In genomic region chr14:96267336-96267735, GRCh38 we compare ENCODE assay signal across 11 cellular contexts. TPM values are rescaled to one million over a fixed set of nuclear protein-coding genes. Genes with fewer than 3 reads are reported as not detected.
DNase-seq lines count a peak whose midpoint lies in the region; ATAC-seq and TF ChIP-seq lines count a peak whose summit lies in the region.
"Had no signal": no experiment of that assay in that cellular context is flagged by ENCODE, and none has a peak within 500 bp of the region (broad histone marks: within the 10 kb centered on the region; RNA-seq: fewer than 3 reads in every experiment).

No MANE protein-coding gene starts in this region.

- H2AK5ac ChIP-seq in mesendoderm (ENCODE audit: low read length), result no peak overlapping the region

- no peak overlapping the region for H3K23ac ChIP-seq in mesendoderm (ENCODE audit: low read length)

- H3K4me1 Mint-ChIP-seq in brain, result peaks cover 34% of the 10 kb centered on the region

- H2BK120ac ChIP-seq in mesendoderm (ENCODE audit: low read depth, low read length), result no peak overlapping the region

- H3K27me3 Mint-ChIP-seq in brain, result peaks cover 9% of the 10 kb centered on the region

- H3K36me3 Mint-ChIP-seq in brain, result peaks cover 6% of the 10 kb centered on the region
- H3K36me3 Mint-ChIP-seq: activated naive CD8-positive, alpha-beta T cell had no signal

- no peaks in the 10 kb centered on the region for H3K4me1 ChIP-seq in mesendoderm (ENCODE audit: control insufficient read depth, low read depth, low read length)

- ATAC-seq in HG03571 (IDR thresholded peaks at IDR 0.05; ENCODE audit: unreplicated experiment) (no peak), HG02571 (IDR thresholded peaks at IDR 0.05; ENCODE audit: unreplicated experiment) (no peak)

- H3K9me3 Mint-ChIP-seq in brain, result peaks cover 9 to 18% (median 14%) of the 10 kb centered on the region in 5 experiments

- no peak overlapping the region for H3K18ac ChIP-seq in mesendoderm (ENCODE audit: low read length)

- no peak overlapping the region for H4K5ac ChIP-seq in mesendoderm (ENCODE audit: low read length)

- H3K4me3 ChIP-seq in mesendoderm (ENCODE audit: low read length), result no peak overlapping the region

- TF ChIP-seq CTCF in brain (conservative IDR thresholded peaks at IDR 0.05), result no peak

- no peak overlapping the region for H2BK15ac ChIP-seq in mesendoderm (replicated peaks; ENCODE audit: low read depth)

- no peaks in the 10 kb centered on the region for H3K79me2 ChIP-seq in mesendoderm (ENCODE audit: control insufficient read depth, insufficient read depth, low read length)

- H2BK5ac ChIP-seq in mesendoderm (ENCODE audit: low read length), result no peak overlapping the region

- no peak overlapping the region for H3K56ac ChIP-seq in mesendoderm (ENCODE audit: low read length)

- no peak overlapping the region for H3K4ac ChIP-seq in mesendoderm (ENCODE audit: low read depth, low read length)

- no peaks in the 10 kb centered on the region for H3K27me3 ChIP-seq in mesendoderm (ENCODE audit: insufficient read depth, low read length, poor library complexity)

- no peak overlapping the region for H4K8ac ChIP-seq in mesendoderm (ENCODE audit: low read depth, low read length)

- H3K4me3 Mint-ChIP-seq in brain, result peak overlapping the region in 1 of 5 experiments; percentile 41
- H3K4me3 Mint-ChIP-seq: activated naive CD8-positive, alpha-beta T cell had no signal

- H3K36me3 ChIP-seq in mesendoderm (ENCODE audit: control insufficient read depth, insufficient read depth, low read length), result no peaks in the 10 kb centered on the region

- no peaks in the 10 kb centered on the region for H3K79me1 ChIP-seq in mesendoderm (ENCODE audit: low read length)

- no peak overlapping the region for H3K4me2 ChIP-seq in mesendoderm (ENCODE audit: low read length)

- no peak overlapping the region for H3K9ac ChIP-seq in mesendoderm (ENCODE audit: low read length)

- H3K27ac Mint-ChIP-seq in brain, result peak overlapping the region in 3 of 5 experiments; percentile 21 to 75 (median 42)
- H3K27ac Mint-ChIP-seq: activated naive CD8-positive, alpha-beta T cell had no signal

- WGBS in mesendoderm (ENCODE audit: extremely low coverage, insufficient coverage, low lambda C conversion rate), result no CpG with 5 or more reads among the region's 3 CpGs

- DNase-seq in DMS153 (lab: John Stamatoyannopoulos, UW) (peak; percentile 38), NCI-H1694 treated with DMSO at 0.1 percent for 48 hours (lab: John Stamatoyannopoulos, UW) (peak; percentile 96), mesendoderm (peak; percentile 25), D341Med (ENCODE audit: low spot score) (no peak), T-helper 2 cell (no peak)
- DNase-seq: head of caudate nucleus, NCI-H2081 treated with DMSO at 0.1 percent for 48 hours had no signal

- H3K27ac ChIP-seq in mesendoderm (ENCODE audit: low read depth, low read length), result no peak overlapping the region

RNA-seq across cellular contexts. Expression of gene BDKRB1, which starts 11.3 kb away (rescaled TPM):
- polyA plus RNA-seq in brain (ENCODE audit: insufficient read depth, low read depth, low replicate concordance), result not detected
- 0.56 TPM for polyA plus RNA-seq in mesendoderm (2013, experiment 1 of 2)
- 0.53 TPM for polyA plus RNA-seq in mesendoderm (2013, experiment 2 of 2)

Comparison
In these comparisons a context has a peak if more than half of its experiments do, and no peak if none do; other contexts are left out.
1. DNase-seq: peak in DMS153 (single experiment), NCI-H1694 treated with DMSO at 0.1 percent for 48 hours (single experiment) and mesendoderm (single experiment); none in D341Med (single experiment) and T-helper 2 cell (0 of 5).